In genomic region chr10:128964100-128964403, GRCh38 we compare ENCODE assay signal across 8 cellular contexts.
"Had no signal": no experiment of that assay in that cellular context is flagged by ENCODE, and none has a peak within 500 bp of the region (broad histone marks: within the 10 kb centered on the region; RNA-seq: fewer than 3 reads in every experiment).

No MANE protein-coding gene starts in this region.

- DNase-seq: GDM1, GF-D8 had no signal

- ATAC-seq: GM12878 had no signal

- H3K4me3 ChIP-seq: GM12878 had no signal

- FAIRE-seq: G401.6, GM12878, GM12891, GM12892, GM18507, GM19239 had no signal
